In the genomic region with DNA sequence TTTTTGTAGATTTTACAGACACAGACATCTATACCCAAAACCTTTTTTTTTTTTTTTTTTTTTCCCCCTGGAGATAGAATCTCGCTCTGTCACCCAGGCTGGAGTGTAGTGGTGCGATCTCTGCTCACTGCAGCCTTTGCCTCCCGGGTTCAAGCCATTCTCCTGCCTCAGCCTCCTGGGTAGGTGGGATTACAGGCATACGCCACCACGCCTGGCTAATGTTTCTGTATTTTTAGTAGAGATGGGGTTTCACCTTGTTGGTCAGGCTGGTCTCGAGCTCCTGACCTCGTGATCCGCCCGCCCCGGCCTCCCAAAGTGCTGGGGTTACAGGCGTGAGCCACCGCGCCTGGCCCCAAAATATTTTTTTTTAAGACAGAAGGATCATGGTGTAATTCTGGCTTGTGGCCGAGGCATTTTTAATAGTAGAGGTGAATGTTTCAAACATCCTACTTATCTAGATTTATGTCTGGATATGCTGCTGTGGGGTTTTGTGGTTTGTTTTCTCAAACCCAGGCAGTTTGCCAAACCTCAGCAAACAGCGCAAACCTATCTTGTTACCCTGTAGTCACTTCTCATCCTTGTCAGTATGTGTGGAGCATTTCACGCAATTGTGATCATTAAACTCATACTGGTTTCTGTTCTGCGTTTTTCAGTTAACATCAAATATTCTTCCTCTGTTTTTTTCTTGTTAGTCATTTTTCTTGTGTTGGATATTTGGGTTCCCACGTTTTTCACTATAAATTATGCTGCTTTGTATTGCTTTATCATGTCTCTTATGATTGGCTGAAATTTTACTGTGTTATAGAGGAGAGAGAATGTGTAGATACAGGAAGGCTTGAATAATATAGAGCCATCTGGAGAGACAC, we compare ENCODE assay signal across 1 cellular context.
TF ChIP-seq lines count a peak whose summit lies in the region.

No MANE protein-coding gene starts in this region.

TF ChIP-seq in endothelial cell of umbilical vein, 7 proteins besides CTCF, POLR2A, EP300 and RAD21 (continued from another document):
- TF ChIP-seq JUN (IDR thresholded peaks at IDR 0.05; ENCODE audit: borderline replicate concordance, insufficient read depth, insufficient read length, low read depth) (no peak), FOS (IDR thresholded peaks at IDR 0.05; ENCODE audit: borderline replicate concordance, insufficient read depth, low read length) (no peak), EZH2 (IDR thresholded peaks at IDR 0.05; ENCODE audit: borderline replicate concordance, low read depth, low read length, severe bottlenecking) (no peak), POLR2AphosphoS5 (IDR thresholded peaks at IDR 0.05; ENCODE audit: insufficient read depth, low read depth, low read length) (no peak), GATA2 (IDR thresholded peaks at IDR 0.05; ENCODE audit: insufficient read depth, insufficient read length, low read depth, low read length) (no peak)
- TF ChIP-seq, protein P1, sequence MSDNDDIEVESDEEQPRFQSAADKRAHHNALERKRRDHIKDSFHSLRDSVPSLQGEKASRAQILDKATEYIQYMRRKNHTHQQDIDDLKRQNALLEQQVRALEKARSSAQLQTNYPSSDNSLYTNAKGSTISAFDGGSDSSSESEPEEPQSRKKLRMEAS (IDR thresholded peaks at IDR 0.05; ENCODE audit: insufficient read depth, insufficient read length), result no peak
